10 cellular contexts compared by ENCODE assay signal in the genomic region with DNA sequence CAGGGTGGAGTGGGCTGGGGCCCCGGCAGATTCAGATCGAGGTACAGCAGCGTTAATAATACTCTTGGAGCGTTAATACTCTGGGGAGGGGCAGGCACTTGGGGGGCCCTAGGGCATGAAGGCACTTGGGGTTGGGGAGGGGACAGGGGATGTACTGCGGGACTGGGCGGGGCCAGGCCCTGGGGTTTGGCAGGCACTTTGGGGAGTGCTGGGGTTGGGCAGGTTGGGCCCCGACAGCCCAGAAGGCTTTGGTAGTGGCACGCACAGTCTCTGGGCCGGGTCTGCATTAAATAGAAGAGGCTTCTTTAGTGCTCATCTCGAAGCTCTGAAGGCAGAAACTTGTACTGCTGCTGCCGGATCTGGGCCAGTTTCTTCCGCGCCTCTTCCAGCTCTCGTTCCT. TPM values are rescaled to one million over a fixed set of nuclear protein-coding genes. Genes with fewer than 3 reads are reported as not detected.
DNase-seq lines count a peak whose midpoint lies in the region; TF ChIP-seq lines count a peak whose summit lies in the region.
"Had no signal": no experiment of that assay in that cellular context is flagged by ENCODE, and none has a peak within 500 bp of the region (broad histone marks: within the 10 kb centered on the region; RNA-seq: fewer than 3 reads in every experiment).

No MANE protein-coding gene starts in this region.

- intact Hi-C loops in spleen (cut with DNase I; ENCODE audit: low total_unique reads), result no loop called here

- peak overlapping the region; percentile 70 for H3K4me3 Mint-ChIP-seq in endothelial cell (ENCODE audit: unreplicated experiment)
- H3K4me3 Mint-ChIP-seq: activated T-cell treated with anti-CD3 and anti-CD28 coated beads, Interleukin-2, amount 50 U/mL, for 4 hours; central memory CD8-positive, alpha-beta T cell had no signal

- H3K27ac Mint-ChIP-seq in endothelial cell (ENCODE audit: unreplicated experiment), result no peak overlapping the region

- H3K27me3 ChIP-seq in spleen (replicated peaks in 1 of 7), result no peaks in the 10 kb centered on the region

- H3K36me3 ChIP-seq in spleen, result peaks cover 10 to 73% (median 68%) of the 10 kb centered on the region in 6 donors

- H3K4me1 Mint-ChIP-seq in endothelial cell (ENCODE audit: unreplicated experiment), result no peaks in the 10 kb centered on the region

- H3K9me3 ChIP-seq in spleen, result no peaks in the 10 kb centered on the region

- H3K27ac ChIP-seq in spleen, result peak overlapping the region in 5 of 8 donors; percentile 28 to 75 (median 64)

- peaks cover 19% of the 10 kb centered on the region for H3K36me3 Mint-ChIP-seq in endothelial cell (ENCODE audit: low read depth, unreplicated experiment)

- no peak for TF ChIP-seq CTCF in endothelial cell (IDR thresholded peaks at IDR 0.05; ENCODE audit: unreplicated experiment)
- no peak for TF ChIP-seq CTCF in spleen (IDR thresholded peaks at IDR 0.05 in 8 of 11, conservative IDR thresholded peaks at IDR 0.05 in 3 of 11)
- TF ChIP-seq CTCF in GM10266 (IDR thresholded peaks at IDR 0.05; ENCODE audit: control insufficient read depth, insufficient read depth, low read depth, missing control alignments), result no peak

- H3K4me1 ChIP-seq in spleen, result peaks cover 4 to 57% (median 17%) of the 10 kb centered on the region in 6 donors

- no peaks in the 10 kb centered on the region for H3K9me3 Mint-ChIP-seq in endothelial cell (ENCODE audit: unreplicated experiment)
- H3K9me3 Mint-ChIP-seq: activated T-cell treated with anti-CD3 and anti-CD28 coated beads, Interleukin-2, amount 50 U/mL, for 4 hours; central memory CD8-positive, alpha-beta T cell had no signal

- H3K4me3 ChIP-seq in spleen, result no peak overlapping the region
- H3K4me3 ChIP-seq: lung, skin epidermis had no signal

- DNase-seq in endothelial cell (ENCODE audit: low spot score), result no peak
- DNase-seq in spleen, result peak; percentile 74
- no peak for DNase-seq in GM10266 (ENCODE audit: extremely low spot score)
- DNase-seq in stimulated activated CD4-positive, alpha-beta T cell treated with anti-CD3 and anti-CD28 coated beads, Interleukin-1b, Interleukin-23, amount 100 ng/mL, for 48 hours, result no peak
- DNase-seq: activated T-cell treated with anti-CD3 and anti-CD28 coated beads, Interleukin-2, amount 50 U/mL, for 4 hours; foreskin melanocyte; NCI-H1930 had no signal

- H3K27me3 Mint-ChIP-seq in endothelial cell (ENCODE audit: unreplicated experiment), result peaks cover 5% of the 10 kb centered on the region
- H3K27me3 Mint-ChIP-seq: central memory CD8-positive, alpha-beta T cell had no signal

- no peak for TF ChIP-seq POLR2A in spleen (IDR thresholded peaks at IDR 0.05)

- WGBS in spleen, 5 donors, result 82 to 92% (median 88%) methylated on average over 13 to 14 of the region's 14 CpGs

RNA-seq across cellular contexts. Expression of gene TPM2, which starts 7.8 kb away (rescaled TPM):
- total RNA-seq in endothelial cell (ENCODE audit: unreplicated experiment), result 173 TPM
- total RNA-seq in spleen, result 100 to 1,000 TPM in 2 of 7 donors, 10 to 100 TPM in 5; 43.1 to 231 (median 79.2) TPM
- 100 to 1,000 TPM; 148 to 237 (median 190) TPM for polyA plus RNA-seq in spleen

RNA-seq across cellular contexts. Expression of gene CA9, which starts 23.8 kb away (rescaled TPM):
- total RNA-seq in endothelial cell (ENCODE audit: unreplicated experiment), result 1.5 TPM
- not detected for total RNA-seq in spleen
- under 1 TPM in 2 of 3 donors, not detected in 1; 0.26 to 0.30 TPM for polyA plus RNA-seq in spleen

RNA-seq across cellular contexts. Expression of gene ARHGEF39, which starts 32.5 kb away (rescaled TPM):
- total RNA-seq in endothelial cell (ENCODE audit: unreplicated experiment) (1.4 TPM), spleen (1 to 10 TPM in 6 of 7 donors, under 1 TPM in 1; 0.95 to 2.8 (median 1.4) TPM)
- polyA plus RNA-seq in spleen, result 1 to 10 TPM in 2 of 3 donors, under 1 TPM in 1; 0.89 to 2.9 (median 1.1) TPM

RNA-seq across cellular contexts. Expression of gene TLN1, which starts 34.5 kb away (rescaled TPM):
- total RNA-seq in endothelial cell (ENCODE audit: unreplicated experiment), result 370 TPM
- total RNA-seq in spleen, result 100 to 1,000 TPM; 356 to 881 (median 592) TPM
- 100 to 1,000 TPM in 1 of 3 donors, 10 to 100 TPM in 2; 79.9 to 122 (median 95.5) TPM for polyA plus RNA-seq in spleen

RNA-seq across cellular contexts. Expression of gene CREB3, which starts 35.0 kb away (rescaled TPM):
- total RNA-seq in endothelial cell (ENCODE audit: unreplicated experiment), result 29.2 TPM
- 10 to 100 TPM; 21.8 to 35.9 (median 26.0) TPM for total RNA-seq in spleen
- polyA plus RNA-seq in spleen, result 10 to 100 TPM; 14.7 to 26.7 (median 20.9) TPM
